In genomic region chr2:120565095-120565460, GRCh38 we compare ENCODE assay signal across 17 cellular contexts.
DNase-seq lines count a peak whose midpoint lies in the region; ATAC-seq, FAIRE-seq and TF ChIP-seq lines count a peak whose summit lies in the region.
"Had no signal": no experiment of that assay in that cellular context is flagged by ENCODE, and none has a peak within 500 bp of the region (broad histone marks: within the 10 kb centered on the region; RNA-seq: fewer than 3 reads in every experiment).

No MANE protein-coding gene starts in this region.

- no peak overlapping the region for H2AFZ ChIP-seq in IMR-90 (replicated peaks; ENCODE audit: low read length, poor library complexity)
- H2AFZ ChIP-seq in PC-9 = no peak overlapping the region
- no peak overlapping the region for H2AFZ ChIP-seq in HepG2 (ENCODE audit: low read length)

- no peak overlapping the region for H2AK9ac ChIP-seq in IMR-90 (replicated peaks; ENCODE audit: low read depth, low read length, poor library complexity)

- no peaks in the 10 kb centered on the region for H3K79me2 ChIP-seq in PC-9 (ENCODE audit: low read depth)
- no peaks in the 10 kb centered on the region for H3K79me2 ChIP-seq in HepG2 (ENCODE audit: insufficient read depth, low read length)

- POLR2A ChIA-PET in IMR-90 (lab: Charles Lee; ENCODE audit: unreplicated experiment) (no interaction called here), PC-9 (lab: Charles Lee; ENCODE audit: unreplicated experiment) (interaction anchor here (0.6 kb wide), 1 partner anchor 30 kb away, joined by 3 read pairs; no protein-coding TSS in a partner anchor), HepG2 (lab: Yijun Ruan, JAX) (interaction anchor here (0.8 to 1.4 kb wide), 9 partner anchors 12 to 222 kb away, joined by 3 to 11 read pairs (median 3); no protein-coding TSS in a partner anchor)

- FAIRE-seq in HepG2 (lab: Jason Lieb, UNC) = no peak
- FAIRE-seq: A549, D721Med, G401.6, GM12892, GM19239, H1 had no signal

- no peaks in the 10 kb centered on the region for H3K9me3 Mint-ChIP-seq in progenitor cell of endocrine pancreas (ENCODE audit: low read depth)
- H3K9me3 Mint-ChIP-seq: CD14-positive monocyte; CD8-positive, alpha-beta T cell had no signal

- H2BK5ac ChIP-seq in IMR-90 (ENCODE audit: low read depth, low read length, poor library complexity, severe bottlenecking) = no peak overlapping the region

- H3K14ac ChIP-seq in IMR-90 (replicated peaks; ENCODE audit: low read depth, low read length) = 0 out of 2 replicates have a peak overlapping the region, but pooled peaks have one; percentile 2

- H3K4me3 Mint-ChIP-seq in progenitor cell of endocrine pancreas (ENCODE audit: low read depth) = no peak overlapping the region
- H3K4me3 Mint-ChIP-seq: CD14-positive monocyte; CD8-positive, alpha-beta T cell had no signal

- WGBS in IMR-90 (ENCODE audit: extremely low coverage in 2 of 2, insufficient read length in 1 of 2), 2 experiments = 87% methylated on average over 3 of the region's 8 CpGs; no CpG with 5 or more reads in 1 of the 2 experiments
- 0% methylated on average over 5 of the region's 8 CpGs for WGBS in HepG2 (ENCODE audit: low lambda C conversion rate)

- TF ChIP-seq CTCF in IMR-90 (conservative IDR thresholded peaks at IDR 0.05; ENCODE audit: low read depth, low read length) (no peak), PC-9 (conservative IDR thresholded peaks at IDR 0.05) (no peak), HepG2 (CRISPR knock-in tag; IDR thresholded peaks at IDR 0.05) (no peak), progenitor cell of endocrine pancreas (IDR thresholded peaks at IDR 0.05; ENCODE audit: unreplicated experiment) (no peak)

- H3K4me1 ChIP-seq in IMR-90 (ENCODE audit: control insufficient read depth, insufficient read depth, low read length) (peaks cover 22% of the 10 kb centered on the region), PC-9 (replicated peaks; ENCODE audit: insufficient read depth) (peaks cover 29% of the 10 kb centered on the region), HepG2 (ENCODE audit: insufficient read depth, low read length) (peaks cover 54% of the 10 kb centered on the region)
- H3K4me1 ChIP-seq: HAP-1 had no signal

- H3K4me2 ChIP-seq in IMR-90 (ENCODE audit: low read depth, low read length) (no peak overlapping the region), PC-9 (peak overlapping the region; percentile 63), HepG2 (ENCODE audit: low read depth, low read length) (peak overlapping the region; percentile 59)

- H3K36me3 ChIP-seq in IMR-90 (ENCODE audit: control insufficient read depth, insufficient read depth, low read length) = no peaks in the 10 kb centered on the region
- no peaks in the 10 kb centered on the region for H3K36me3 ChIP-seq in PC-9 (ENCODE audit: low read depth)
- H3K36me3 ChIP-seq in HepG2 (replicated peaks in 1 of 2; ENCODE audit: control insufficient read depth in 1 of 2, insufficient read depth in 2 of 2, low read length in 2 of 2) = no peaks in the 10 kb centered on the region
- H3K36me3 ChIP-seq: HAP-1 had no signal

- H3K27me3 ChIP-seq in IMR-90 (ENCODE audit: control insufficient read depth, insufficient read depth, low read length) (peaks cover 3% of the 10 kb centered on the region; the same call in 1 of the 2 replicates), PC-9 (ENCODE audit: insufficient read depth, low read depth) (no peaks in the 10 kb centered on the region), HepG2 (ENCODE audit: control insufficient read depth in 1 of 2, insufficient read depth in 2 of 2, low read length in 2 of 2) (peaks cover 44 to 88% of the 10 kb centered on the region in 2 experiments)

- H3K23ac ChIP-seq in IMR-90 (ENCODE audit: low read depth, low read length) = no peak overlapping the region

- no peak overlapping the region for H4K8ac ChIP-seq in IMR-90 (ENCODE audit: low read depth in 2 of 2, low read length in 2 of 2)

- H2BK120ac ChIP-seq in IMR-90 (ENCODE audit: low read depth, low read length) = no peak overlapping the region

- H4K20me1 ChIP-seq in IMR-90 (ENCODE audit: insufficient read depth, low read length) = no peaks in the 10 kb centered on the region
- no peaks in the 10 kb centered on the region for H4K20me1 ChIP-seq in PC-9 (ENCODE audit: insufficient read depth)
- peaks cover 6% of the 10 kb centered on the region; the same call in 1 of the 2 replicates for H4K20me1 ChIP-seq in HepG2 (ENCODE audit: insufficient read depth, low read length)

- no peak overlapping the region for H2AK5ac ChIP-seq in IMR-90 (ENCODE audit: low read depth, low read length)

- peaks cover 13% of the 10 kb centered on the region for H3F3A ChIP-seq in PC-9 (ENCODE audit: insufficient read depth, low read depth)

- TF ChIP-seq RAD21 in IMR-90 (IDR thresholded peaks at IDR 0.05; ENCODE audit: low read length) = no peak
- TF ChIP-seq RAD21 in HepG2 (CRISPR knock-in tag; IDR thresholded peaks at IDR 0.05) = no peak

- CTCF ChIA-PET in IMR-90 (lab: Yijun Ruan, JAX) (no interaction called here), PC-9 (lab: Charles Lee) (interaction anchor here (0.7 kb wide), 1 partner anchor 91 kb away, joined by 3 read pairs; no protein-coding TSS in a partner anchor), HepG2 (lab: Yijun Ruan, JAX; ENCODE audit: low intra/inter-chr PET ratio, low total read pairs) (no interaction called here)

- TF ChIP-seq EP300 in HepG2 (IDR thresholded peaks at IDR 0.05; ENCODE audit: low read depth in 2 of 2, low read length in 2 of 2) (no peak), HepG2 (CRISPR knock-in tag; IDR thresholded peaks at IDR 0.05; ENCODE audit: borderline replicate concordance) (no peak)

- no peaks in the 10 kb centered on the region for H3K9me3 ChIP-seq in IMR-90 (ENCODE audit: control insufficient read depth, insufficient read depth, low read length)
- H3K9me3 ChIP-seq in PC-9 (ENCODE audit: insufficient read depth, low read depth) = no peaks in the 10 kb centered on the region
- no peaks in the 10 kb centered on the region for H3K9me3 ChIP-seq in HepG2 (ENCODE audit: low read length)
- H3K9me3 ChIP-seq: A549, HAP-1 had no signal

- H3K4me1 Mint-ChIP-seq in progenitor cell of endocrine pancreas (ENCODE audit: low read depth) = peaks cover 43% of the 10 kb centered on the region
- H3K4me1 Mint-ChIP-seq: CD14-positive monocyte had no signal

- in situ Hi-C loops in IMR-90 (cut with MboI; ENCODE audit: low sequenced_read_pairs) = no loop called here
- in situ Hi-C loops in HepG2 (cut with HindIII; ENCODE audit: extremely low pct_ligation_motif_present, low pct_unique_long_range_greater_than_20kb) = no loop called here

- peaks cover 26% of the 10 kb centered on the region for H3K9me1 ChIP-seq in IMR-90 (ENCODE audit: insufficient read depth, low read length)

- peaks cover 34% of the 10 kb centered on the region for H3K27me3 Mint-ChIP-seq in progenitor cell of endocrine pancreas

- no peak overlapping the region for H3K4ac ChIP-seq in IMR-90 (ENCODE audit: low read depth, low read length)

- H4K5ac ChIP-seq in IMR-90 (ENCODE audit: low read depth, low read length) = no peak overlapping the region

- H3K9ac ChIP-seq in IMR-90 (ENCODE audit: low read depth, low read length) = no peak overlapping the region
- H3K9ac ChIP-seq in HepG2 (ENCODE audit: insufficient read depth, low read depth, low read length) = no peak overlapping the region

- H3K79me1 ChIP-seq in IMR-90 (ENCODE audit: low read depth in 1 of 2, low read length in 2 of 2) = no peaks in the 10 kb centered on the region

- H3K27ac Mint-ChIP-seq in progenitor cell of endocrine pancreas = peak overlapping the region; percentile 53
- H3K27ac Mint-ChIP-seq: CD14-positive monocyte; CD8-positive, alpha-beta T cell had no signal

- DNase-seq in IMR-90 (no peak), PC-9 (no peak), HepG2 (ENCODE audit: low spot score) (no peak), progenitor cell of endocrine pancreas (ENCODE audit: low spot score, unreplicated experiment) (no peak)
- DNase-seq: CD8-positive, alpha-beta T cell; EL had no signal

- H3K27ac ChIP-seq in IMR-90 (ENCODE audit: insufficient read depth, low read length) (no peak overlapping the region), PC-9 (no peak overlapping the region), HepG2 (ENCODE audit: extremely low read length, insufficient read depth, low read length) (no peak overlapping the region)
- H3K27ac ChIP-seq: A549 had no signal

- ATAC-seq in IMR-90 (ENCODE audit: low read depth) (no peak), HepG2 (peak; percentile 23), GM21515 (IDR thresholded peaks at IDR 0.05; ENCODE audit: unreplicated experiment) (no peak), HG03521 (IDR thresholded peaks at IDR 0.05; ENCODE audit: unreplicated experiment) (no peak), GM18909 (IDR thresholded peaks at IDR 0.05; ENCODE audit: poor library complexity, unreplicated experiment) (no peak)
- ATAC-seq: CD8-positive, alpha-beta T cell had no signal

- H3K9me2 ChIP-seq in PC-9 (ENCODE audit: insufficient read depth) = no peaks in the 10 kb centered on the region

- intact Hi-C loops in IMR-90 (cut with micrococcal nuclease) (no loop called here), PC-9 (cut with micrococcal nuclease; ENCODE audit: unreplicated experiment) (no loop called here), HepG2 (cut with micrococcal nuclease; ENCODE audit: unreplicated experiment) (loop anchor here (10.0 kb wide), 1 partner anchor 310 kb away; the partner anchor contains the start of gene RALB)

- TF ChIP-seq POLR2A in IMR-90 (IDR thresholded peaks at IDR 0.05; ENCODE audit: low read depth, low read length) = no peak
- TF ChIP-seq POLR2A in HepG2 (IDR thresholded peaks at IDR 0.05; ENCODE audit: insufficient read depth in 1 of 2, low read depth in 2 of 2, low read length in 2 of 2) = no peak

- dilution Hi-C loops in IMR-90 (cut with HindIII; ENCODE audit: low sequenced_read_pairs, unreplicated experiment) = no loop called here

- no peak overlapping the region for H4K91ac ChIP-seq in IMR-90 (ENCODE audit: insufficient read depth, low read depth, low read length)

- H3K4me3 ChIP-seq in IMR-90 (ENCODE audit: insufficient read depth, low read depth, low read length) (no peak overlapping the region), PC-9 (no peak overlapping the region), HepG2 (replicated peaks in 1 of 3; ENCODE audit: insufficient read depth in 1 of 3, low read depth in 2 of 3, low read length in 3 of 3) (no peak overlapping the region; a peak in 1 of 6 replicates)
- H3K4me3 ChIP-seq: A549, HAP-1 had no signal

- no TSS peak for BruUV-seq in IMR-90 (replicated peaks; lab: Mats Ljungman, UMichigan)
- BruUV-seq in PC-9 (replicated peaks; lab: Mats Ljungman, UMichigan) = no TSS peak
- BruUV-seq in HepG2 (replicated peaks; lab: Mats Ljungman, UMichigan) = no TSS peak

- no peak overlapping the region; the same call in 1 of the 2 replicates for H3K18ac ChIP-seq in IMR-90 (ENCODE audit: low read depth, low read length)

- H3K56ac ChIP-seq in IMR-90 (ENCODE audit: extremely low read depth, insufficient read depth, low read length) = no peak overlapping the region

- no peaks in the 10 kb centered on the region for H3K36me3 Mint-ChIP-seq in progenitor cell of endocrine pancreas (ENCODE audit: insufficient read depth)
- H3K36me3 Mint-ChIP-seq: CD14-positive monocyte; CD8-positive, alpha-beta T cell had no signal

- H2BK20ac ChIP-seq in IMR-90 (ENCODE audit: low read depth, low read length) = peak overlapping the region; percentile 14; the same call in 1 of the 2 replicates

- H2BK15ac ChIP-seq in IMR-90 (ENCODE audit: low read depth, low read length) = no peak overlapping the region; the same call in 2 of the 3 replicates
